In genomic region chr2:196208915-196209314, GRCh38 we compare ENCODE assay signal across 20 cellular contexts. TPM values are rescaled to one million over a fixed set of nuclear protein-coding genes. Genes with fewer than 3 reads are reported as not detected.
A peak's percentile ranks its signal among the peaks of the same experiment; 100 is the strongest.
DNase-seq lines count a peak whose midpoint lies in the region; ATAC-seq, FAIRE-seq and TF ChIP-seq lines count a peak whose summit lies in the region.
"Had no signal": no experiment of that assay in that cellular context is flagged by ENCODE, and none has a peak within 500 bp of the region (broad histone marks: within the 10 kb centered on the region; RNA-seq: fewer than 3 reads in every experiment).

No MANE protein-coding gene starts in this region.

- H3K4me3 Mint-ChIP-seq in central memory CD8-positive, alpha-beta T cell = no peak overlapping the region
- no peak overlapping the region for H3K4me3 Mint-ChIP-seq in neural progenitor cell

- POLR2A ChIA-PET in GM10248 (lab: Yijun Ruan, JAX) = no interaction called here

- ATAC-seq in central memory CD8-positive, alpha-beta T cell (replicated peaks; ENCODE audit: extremely low read depth, poor library complexity, severe bottlenecking) = no peak
- ATAC-seq in GM19351 (IDR thresholded peaks at IDR 0.05; ENCODE audit: unreplicated experiment) (no peak), HG02852 (IDR thresholded peaks at IDR 0.05; ENCODE audit: unreplicated experiment) (no peak)

- no peaks in the 10 kb centered on the region for H3K4me1 ChIP-seq in neural progenitor cell
- H3K4me1 ChIP-seq: parathyroid adenoma had no signal

- H3K27me3 Mint-ChIP-seq in central memory CD8-positive, alpha-beta T cell = no peaks in the 10 kb centered on the region
- H3K27me3 Mint-ChIP-seq in neural progenitor cell (ENCODE audit: insufficient read depth, low read depth) = peaks cover 8% of the 10 kb centered on the region

- H3K36me3 ChIP-seq in neural progenitor cell = no peaks in the 10 kb centered on the region
- H3K36me3 ChIP-seq: cardiac muscle cell, MG63, thoracic aorta had no signal

- H3K79me2 ChIP-seq in neural progenitor cell (ENCODE audit: low read depth) = no peaks in the 10 kb centered on the region
- H3K79me2 ChIP-seq: parathyroid adenoma had no signal

- no peak for TF ChIP-seq POLR2A in GM12891 (IDR thresholded peaks at IDR 0.05; ENCODE audit: low read depth, low read length)

- CTCF ChIA-PET in GM10248 (lab: Yijun Ruan, JAX) = interaction anchor here (1.0 kb wide), 1 partner anchor 244 kb away, joined by 3 read pairs; no protein-coding TSS in a partner anchor

- H2AFZ ChIP-seq in neural progenitor cell (replicated peaks) = no peak overlapping the region
- H2AFZ ChIP-seq: parathyroid adenoma had no signal

- no peaks in the 10 kb centered on the region for H3K9me3 Mint-ChIP-seq in central memory CD8-positive, alpha-beta T cell
- H3K9me3 Mint-ChIP-seq in neural progenitor cell = peaks cover 4% of the 10 kb centered on the region

- TF ChIP-seq CTCF in neural progenitor cell (IDR thresholded peaks at IDR 0.05) = no peak
- TF ChIP-seq CTCF in GM10248 (IDR thresholded peaks at IDR 0.05; ENCODE audit: control extremely low read depth, extremely low read depth, low read depth, missing control alignments) = no peak

- H3K9ac ChIP-seq in neural progenitor cell = no peak overlapping the region
- H3K9ac ChIP-seq: parathyroid adenoma had no signal

- H3K27ac Mint-ChIP-seq in central memory CD8-positive, alpha-beta T cell (ENCODE audit: low read depth) = peak overlapping the region; percentile 1
- H3K27ac Mint-ChIP-seq in neural progenitor cell = peak overlapping the region; percentile 26

- no peaks in the 10 kb centered on the region for H3K27me3 ChIP-seq in neural progenitor cell
- H3K27me3 ChIP-seq: cardiac muscle cell, MG63 had no signal

- H3K4me1 Mint-ChIP-seq in central memory CD8-positive, alpha-beta T cell = peaks cover 54% of the 10 kb centered on the region
- peaks cover 16% of the 10 kb centered on the region for H3K4me1 Mint-ChIP-seq in neural progenitor cell

- H4K20me1 ChIP-seq in neural progenitor cell (ENCODE audit: low read depth) = no peaks in the 10 kb centered on the region

- no peaks in the 10 kb centered on the region for H3K9me3 ChIP-seq in neural progenitor cell (ENCODE audit: low read depth)
- H3K9me3 ChIP-seq: MG63, thoracic aorta had no signal

- FAIRE-seq in GM12891 (lab: Jason Lieb, UNC) = peak; percentile 51
- FAIRE-seq: A204.1, H1 had no signal

- H3K4me2 ChIP-seq in neural progenitor cell = no peak overlapping the region

- H3K36me3 Mint-ChIP-seq in central memory CD8-positive, alpha-beta T cell (ENCODE audit: insufficient read depth) = peaks cover 8% of the 10 kb centered on the region
- peaks cover 13% of the 10 kb centered on the region for H3K36me3 Mint-ChIP-seq in neural progenitor cell

- no peak overlapping the region for H3K4me3 ChIP-seq in neural progenitor cell
- H3K4me3 ChIP-seq: cardiac muscle cell, MG63, thoracic aorta had no signal

- H3K27ac ChIP-seq in neural progenitor cell = no peak overlapping the region
- H3K27ac ChIP-seq: cardiac muscle cell, epithelial cell of prostate, parathyroid adenoma, thoracic aorta had no signal

- H3F3A ChIP-seq in neural progenitor cell (ENCODE audit: low read depth) = no peaks in the 10 kb centered on the region

- DNase-seq in SIG-M5 treated with dmso at 0.1 percent for 504 hours (lab: John Stamatoyannopoulos, UW; ENCODE audit: unreplicated experiment) (peak; percentile 26), SIG-M5 (lab: John Stamatoyannopoulos, UW) (no peak), GM12891 (ENCODE audit: insufficient read length, low spot score) (no peak), neural progenitor cell (ENCODE audit: low spot score) (no peak), GM10248 (ENCODE audit: extremely low spot score) (no peak)
- DNase-seq in central memory CD8-positive, alpha-beta T cell (ENCODE audit: low spot score in 2 of 2) = no peak
- DNase-seq: hippocampal formation; mesenchymal stem cell; MG63; NCI-H2171; stimulated activated CD4-positive, alpha-beta T cell treated with anti-CD3 and anti-CD28 coated beads, Interleukin-12 subunit alpha, Interleukin-12 subunit beta, amount 100 ng/mL, for 4 hours; SW 1271 had no signal

TF ChIP-seq in GM12891, 5 proteins besides CTCF, POLR2A, EP300 and RAD21:
- TF ChIP-seq SPI1 (IDR thresholded peaks at IDR 0.05; ENCODE audit: low read depth, low read length) (no peak), TAF1 (IDR thresholded peaks at IDR 0.05; ENCODE audit: low read depth, low read length) (no peak), PAX5 (IDR thresholded peaks at IDR 0.05; ENCODE audit: insufficient read depth, low read length, severe bottlenecking) (no peak), POU2F2 (IDR thresholded peaks at IDR 0.05; ENCODE audit: low read depth, low read length) (no peak), POLR2AphosphoS5 (IDR thresholded peaks at IDR 0.05; ENCODE audit: low read depth, low read length) (no peak)

RNA-seq across cellular contexts. Expression of gene STK17B, which starts 37.5 kb away (rescaled TPM):
- 14.6 TPM for polyA plus RNA-seq in GM12891 (2012; ENCODE audit: low read depth, missing spikeins)
- 18.6 and 35.4 TPM in 2 replicates for total RNA-seq in neural progenitor cell (ENCODE audit: low replicate concordance)
